Comparison of ENCODE assay signal across 15 cellular contexts in genomic region chr1:217272385-217272784, GRCh38.
DNase-seq lines count a peak whose midpoint lies in the region; ATAC-seq and TF ChIP-seq lines count a peak whose summit lies in the region.
"Had no signal": no experiment of that assay in that cellular context is flagged by ENCODE, and none has a peak within 500 bp of the region (broad histone marks: within the 10 kb centered on the region; RNA-seq: fewer than 3 reads in every experiment).

No MANE protein-coding gene starts in this region.

- no peaks in the 10 kb centered on the region for H3K27me3 ChIP-seq in adipocyte (replicated peaks; ENCODE audit: control insufficient read depth, insufficient read depth, low read length)
- peaks cover under 1% of the 10 kb centered on the region for H3K27me3 ChIP-seq in smooth muscle cell (ENCODE audit: low read depth)
- H3K27me3 ChIP-seq: adrenal gland, Peyer's patch had no signal

- H3K4me3 ChIP-seq in adipocyte (ENCODE audit: low read length) (peak overlapping the region; percentile 26), fibroblast of villous mesenchyme (ENCODE audit: low read depth, low read length) (no peak overlapping the region), smooth muscle cell (no peak overlapping the region)
- H3K4me3 ChIP-seq: adrenal gland, Peyer's patch had no signal

- H4K20me1 ChIP-seq in smooth muscle cell (ENCODE audit: low read depth): no peaks in the 10 kb centered on the region

- POLR2A ChIA-PET in activated CD8-positive, alpha-beta T cell treated with anti-CD3 and anti-CD28 coated beads, Interleukin-2, amount 10 ng/mL, durations not matched to agents 7 days and 5 days (lab: Charles Lee): no interaction called here

- CTCF ChIA-PET in activated CD8-positive, alpha-beta T cell treated with anti-CD3 and anti-CD28 coated beads, Interleukin-2, amount 10 ng/mL, durations not matched to agents 7 days and 5 days (lab: Charles Lee): no interaction called here

- H3K9me3 Mint-ChIP-seq in activated CD8-positive, alpha-beta T cell treated with anti-CD3 and anti-CD28 coated beads, Interleukin-2, amount 10 ng/mL, durations not matched to agents 7 days and 5 days (ENCODE audit: insufficient read depth): no peaks in the 10 kb centered on the region

- H3K4me3 Mint-ChIP-seq in activated CD8-positive, alpha-beta T cell treated with anti-CD3 and anti-CD28 coated beads, Interleukin-2, amount 10 ng/mL, durations not matched to agents 7 days and 5 days: no peak overlapping the region
- H3K4me3 Mint-ChIP-seq: activated CD4-positive, alpha-beta T cell treated with anti-CD3 and anti-CD28 coated beads for 36 hours had no signal

- WGBS in smooth muscle cell (ENCODE audit: low lambda C conversion rate): 68% methylated on average over 2 of the region's 2 CpGs

- H3K27ac Mint-ChIP-seq in activated CD8-positive, alpha-beta T cell treated with anti-CD3 and anti-CD28 coated beads, Interleukin-2, amount 10 ng/mL, durations not matched to agents 7 days and 5 days: no peak overlapping the region
- H3K27ac Mint-ChIP-seq: activated CD4-positive, alpha-beta T cell treated with anti-CD3 and anti-CD28 coated beads for 36 hours had no signal

- no peaks in the 10 kb centered on the region for H3K4me1 Mint-ChIP-seq in activated CD8-positive, alpha-beta T cell treated with anti-CD3 and anti-CD28 coated beads, Interleukin-2, amount 10 ng/mL, durations not matched to agents 7 days and 5 days (ENCODE audit: low read depth)
- H3K4me1 Mint-ChIP-seq: activated CD4-positive, alpha-beta T cell treated with anti-CD3 and anti-CD28 coated beads for 36 hours had no signal

- H3K36me3 ChIP-seq in adipocyte (ENCODE audit: control insufficient read depth, insufficient read depth, low read length, severe bottlenecking) (no peaks in the 10 kb centered on the region), smooth muscle cell (ENCODE audit: low read depth) (no peaks in the 10 kb centered on the region)
- H3K36me3 ChIP-seq: adrenal gland, Peyer's patch had no signal

- no peak for ATAC-seq in activated CD8-positive, alpha-beta T cell treated with anti-CD3 and anti-CD28 coated beads, Interleukin-2, amount 10 ng/mL, durations not matched to agents 7 days and 5 days
- ATAC-seq: activated CD4-positive, alpha-beta T cell treated with anti-CD3 and anti-CD28 coated beads for 36 hours had no signal

- no peaks in the 10 kb centered on the region for H3K79me2 ChIP-seq in smooth muscle cell (ENCODE audit: low read depth)

- peak; percentile 58 for DNase-seq in GM04504 (ENCODE audit: low read depth)
- DNase-seq in adipocyte (ENCODE audit: low read depth): peak; percentile 75
- DNase-seq in fibroblast of villous mesenchyme (ENCODE audit: low read depth): peak; percentile 50
- no peak for DNase-seq in smooth muscle cell (lab: John Stamatoyannopoulos, UW; ENCODE audit: unreplicated experiment)
- no peak for DNase-seq in activated CD4-positive, CD25-positive, alpha-beta regulatory T cell treated with anti-CD3 and anti-CD28 coated beads, Interleukin-2, amount 50 U/mL, for 72 hours
- DNase-seq in activated CD8-positive, alpha-beta T cell treated with anti-CD3 and anti-CD28 coated beads, Interleukin-2, amount 10 ng/mL, durations not matched to agents 7 days and 5 days: no peak
- DNase-seq in amygdala (lab: John Stamatoyannopoulos, UW): no peak
- DNase-seq: activated CD4-positive, alpha-beta T cell treated with anti-CD3 and anti-CD28 coated beads for 36 hours; adrenal gland; COR-L47; NCI-H146; NCI-H526; Peyer's patch; stimulated activated CD4-positive, alpha-beta T cell treated with anti-CD3 and anti-CD28 coated beads, Interleukin-2, amount 100 ng/mL, for 24 hours had no signal

- no peak overlapping the region for H2AFZ ChIP-seq in smooth muscle cell (ENCODE audit: low read depth)

- H3K9ac ChIP-seq in adipocyte (ENCODE audit: low read length): no peak overlapping the region
- peak overlapping the region; percentile 60 for H3K9ac ChIP-seq in smooth muscle cell (ENCODE audit: low read depth)
- H3K9ac ChIP-seq: KMS-11 had no signal

- TF ChIP-seq CTCF in fibroblast of villous mesenchyme (IDR thresholded peaks at IDR 0.05; ENCODE audit: insufficient read depth, low read depth, low read length) (no peak), smooth muscle cell (IDR thresholded peaks at IDR 0.05; ENCODE audit: borderline replicate concordance, insufficient read depth, poor library complexity, severe bottlenecking) (no peak)

- H3K9me3 ChIP-seq in adipocyte (ENCODE audit: control insufficient read depth, low read length): no peaks in the 10 kb centered on the region
- no peaks in the 10 kb centered on the region for H3K9me3 ChIP-seq in smooth muscle cell (replicated peaks; ENCODE audit: low read depth)
- H3K9me3 ChIP-seq: adrenal gland, Peyer's patch had no signal

- H3K4me1 ChIP-seq in adipocyte (ENCODE audit: control insufficient read depth, insufficient read depth, low read length) (peaks cover 45% of the 10 kb centered on the region), smooth muscle cell (ENCODE audit: low read depth) (no peaks in the 10 kb centered on the region)
- H3K4me1 ChIP-seq: adrenal gland, Peyer's patch had no signal

- H3K27ac ChIP-seq in smooth muscle cell (ENCODE audit: low read depth): peak overlapping the region; percentile 51
- H3K27ac ChIP-seq: adrenal gland, KMS-11, Peyer's patch had no signal

- H3K4me2 ChIP-seq in smooth muscle cell: peak overlapping the region; percentile 22
- H3K4me2 ChIP-seq: KMS-11 had no signal

- H3F3A ChIP-seq in smooth muscle cell (ENCODE audit: low read depth): no peaks in the 10 kb centered on the region

- H3K36me3 Mint-ChIP-seq in activated CD8-positive, alpha-beta T cell treated with anti-CD3 and anti-CD28 coated beads, Interleukin-2, amount 10 ng/mL, durations not matched to agents 7 days and 5 days (ENCODE audit: low read depth): no peaks in the 10 kb centered on the region

- H3K27me3 Mint-ChIP-seq in activated CD8-positive, alpha-beta T cell treated with anti-CD3 and anti-CD28 coated beads, Interleukin-2, amount 10 ng/mL, durations not matched to agents 7 days and 5 days (ENCODE audit: low read depth): no peaks in the 10 kb centered on the region
- H3K27me3 Mint-ChIP-seq: activated CD4-positive, alpha-beta T cell treated with anti-CD3 and anti-CD28 coated beads for 36 hours had no signal

Comparison
In these comparisons a context has a peak if more than half of its experiments do, and no peak if none do; other contexts are left out.
1. DNase-seq: peak in GM04504 (single experiment), adipocyte (single experiment) and fibroblast of villous mesenchyme (single experiment); none in smooth muscle cell (single experiment), activated CD4-positive, CD25-positive, alpha-beta regulatory T cell treated with anti-CD3 and anti-CD28 coated beads, Interleukin-2, amount 50 U/mL, for 72 hours (single experiment), activated CD8-positive, alpha-beta T cell treated with anti-CD3 and anti-CD28 coated beads, Interleukin-2, amount 10 ng/mL, durations not matched to agents 7 days and 5 days (single experiment) and amygdala (0 of 56).